In the genomic region with DNA sequence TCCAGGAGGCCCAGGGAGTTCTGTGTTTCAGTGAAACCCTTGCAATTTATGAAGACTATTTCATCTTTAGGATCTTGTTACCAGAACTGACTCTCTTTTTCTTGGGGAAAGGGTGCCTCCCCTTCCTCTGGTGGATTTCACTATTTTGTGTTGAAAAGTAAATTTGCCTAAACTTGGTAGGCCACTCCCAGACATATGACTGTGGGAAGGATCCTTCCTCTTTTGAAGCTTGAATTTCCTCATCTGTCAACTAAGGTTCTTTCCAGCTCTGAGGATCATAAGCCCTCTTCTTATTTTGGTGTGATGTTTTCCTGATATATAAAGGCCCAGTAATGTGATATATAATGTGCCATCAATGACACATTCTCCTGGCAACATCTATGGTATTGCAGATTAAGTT, we compare ENCODE assay signal across 15 cellular contexts. TPM values are rescaled to one million over a fixed set of nuclear protein-coding genes. Genes with fewer than 3 reads are reported as not detected.
DNase-seq lines count a peak whose midpoint lies in the region; ATAC-seq lines count a peak whose summit lies in the region.
"Had no signal": no experiment of that assay in that cellular context is flagged by ENCODE, and none has a peak within 500 bp of the region (broad histone marks: within the 10 kb centered on the region; RNA-seq: fewer than 3 reads in every experiment).

No MANE protein-coding gene starts in this region.

- in situ Hi-C loops in KBM-7 (cut with MboI; ENCODE audit: low pct_unique_long_range_greater_than_20kb, low sequenced_read_pairs): no loop called here

- ATAC-seq in GM21717 (IDR thresholded peaks at IDR 0.05; ENCODE audit: unreplicated experiment): no peak

- DNase-seq in NOMO-1 treated with DMSO at 0.1 percent for 48 hours (lab: John Stamatoyannopoulos, UW; ENCODE audit: unreplicated experiment) (peak; percentile 32), NOMO-1 treated with dmso at 0.1 percent for 144 hours (lab: John Stamatoyannopoulos, UW; ENCODE audit: unreplicated experiment) (no peak), KBM-7 (peak; percentile 11), OCI-M1 (lab: John Stamatoyannopoulos, UW) (peak; percentile 24), pons (ENCODE audit: low spot score) (peak; percentile 59), occipital lobe (lab: John Stamatoyannopoulos, UW) (no peak), NCI-H2081 treated with DMSO at 0.1 percent for 48 hours (lab: John Stamatoyannopoulos, UW) (no peak)
- DNase-seq: C1 segment of cervical spinal cord, COR-L47, H9, NCI-H1105 treated with DMSO at 0.1 percent for 48 hours, NCI-H187, NCI-H2171, NCI-H774 had no signal

RNA-seq across cellular contexts. Expression of a gene that starts 59.1 kb away (rescaled TPM):
- 333 TPM for total RNA-seq in occipital lobe

Comparison
In these comparisons a context has a peak if more than half of its experiments do, and no peak if none do; other contexts are left out.
1. DNase-seq: peak in NOMO-1 treated with DMSO at 0.1 percent for 48 hours (single experiment), KBM-7 (single experiment), OCI-M1 (single experiment) and pons (single experiment); none in NOMO-1 treated with dmso at 0.1 percent for 144 hours (single experiment), occipital lobe (single experiment) and NCI-H2081 treated with DMSO at 0.1 percent for 48 hours (single experiment).